In the genomic region with DNA sequence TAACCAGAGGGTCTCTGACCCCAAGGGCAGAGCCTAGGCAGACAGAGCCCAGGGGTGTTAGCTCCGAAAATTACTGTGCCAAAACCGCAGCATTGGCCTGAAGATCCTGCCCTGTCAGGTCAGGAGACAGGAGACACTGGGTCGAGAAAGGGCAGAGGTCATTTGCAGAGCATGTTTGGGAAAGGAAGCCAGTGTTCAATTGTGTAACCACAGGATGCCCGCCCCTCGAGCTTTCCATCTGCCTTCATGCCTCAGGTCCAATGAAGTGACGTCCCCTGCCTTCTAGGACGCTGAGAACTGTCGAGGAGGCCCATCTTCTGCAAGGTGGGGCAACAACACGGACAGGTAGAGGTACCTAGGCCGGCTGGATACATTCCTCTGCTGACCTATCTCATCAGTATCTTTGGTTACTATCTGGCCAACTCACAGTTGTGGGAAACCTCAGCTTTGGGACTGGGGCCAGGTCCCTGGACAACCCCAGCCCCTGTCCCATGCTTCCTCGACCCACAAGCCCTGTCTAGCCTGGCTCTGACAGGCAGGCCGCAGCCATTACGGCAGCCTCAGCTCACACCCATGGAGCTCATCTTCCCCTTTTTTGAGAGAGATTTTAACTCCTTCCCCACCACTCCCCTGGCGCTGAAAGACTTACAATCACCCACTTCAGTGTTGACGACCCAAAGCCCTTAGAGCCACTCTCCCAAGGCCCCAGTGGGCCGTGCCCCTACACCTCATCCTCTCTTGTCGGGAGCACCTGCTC, we compare ENCODE assay signal across 8 cellular contexts. TPM values are rescaled to one million over a fixed set of nuclear protein-coding genes. Genes with fewer than 3 reads are reported as not detected.
DNase-seq lines count a peak whose midpoint lies in the region; ATAC-seq, FAIRE-seq and TF ChIP-seq lines count a peak whose summit lies in the region.

No MANE protein-coding gene starts in this region.

- ATAC-seq in GM19351 (IDR thresholded peaks at IDR 0.05; ENCODE audit: unreplicated experiment) (peak; percentile 26), HG03571 (IDR thresholded peaks at IDR 0.05; ENCODE audit: unreplicated experiment) (peak; percentile 22), activated B cell treated with CpG ODN at 0.5 μM for 24 hours (ENCODE audit: low read depth) (peak; percentile 67), pancreas (peak; percentile 18 to 55 (median 40))

- no peaks in the 10 kb centered on the region for H3K9me3 Mint-ChIP-seq in activated B cell treated with CpG ODN at 0.5 μM for 24 hours

- TF ChIP-seq CTCF in activated B cell treated with CpG ODN at 0.5 μM for 24 hours (IDR thresholded peaks at IDR 0.05), result no peak
- no peak for TF ChIP-seq CTCF in pancreas (IDR thresholded peaks at IDR 0.05)

- H3K9me3 ChIP-seq in pancreas, result no peaks in the 10 kb centered on the region

- H3K4me3 Mint-ChIP-seq in activated B cell treated with CpG ODN at 0.5 μM for 24 hours, result peak overlapping the region; percentile 93

- FAIRE-seq in pancreas (lab: Jason Lieb, UNC), result no peak

- CTCF ChIA-PET in activated B cell treated with CpG ODN at 0.5 μM for 24 hours (lab: Charles Lee), result interaction anchor here (1.0 to 1.7 kb wide), 2 partner anchors 12 to 17 kb away, joined by 4 to 6 read pairs; a partner anchor contains a TSS

- POLR2A ChIA-PET in activated B cell treated with CpG ODN at 0.5 μM for 24 hours (lab: Charles Lee), result interaction anchor here (0.6 to 3.4 kb wide), 8 partner anchors 12 to 507 kb away, joined by 3 to 29 read pairs (median 6); a partner anchor contains a TSS

- peaks cover 0 to 16% (median 8%) of the 10 kb centered on the region in 3 donors for H3K4me1 ChIP-seq in pancreas

- H3K36me3 Mint-ChIP-seq in activated B cell treated with CpG ODN at 0.5 μM for 24 hours (ENCODE audit: low read depth), result peaks cover 26% of the 10 kb centered on the region

- H3K27me3 ChIP-seq in pancreas, result no peaks in the 10 kb centered on the region

- H3K4me3 ChIP-seq in pancreas, result peak overlapping the region; percentile 58 to 97 (median 78)

- peak overlapping the region; percentile 31 to 81 (median 70) for H3K27ac ChIP-seq in pancreas

- H3K36me3 ChIP-seq in pancreas, result no peaks in the 10 kb centered on the region

- peak overlapping the region; percentile 96 for H3K27ac Mint-ChIP-seq in activated B cell treated with CpG ODN at 0.5 μM for 24 hours

- H3K4me1 Mint-ChIP-seq in activated B cell treated with CpG ODN at 0.5 μM for 24 hours, result peaks cover 50% of the 10 kb centered on the region

- H3K27me3 Mint-ChIP-seq in activated B cell treated with CpG ODN at 0.5 μM for 24 hours, result no peaks in the 10 kb centered on the region

- peak; percentile 46 for DNase-seq in AG08396 (ENCODE audit: low spot score)
- no peak for DNase-seq in activated B cell treated with CpG ODN at 0.5 μM for 24 hours
- DNase-seq in germinal center (ENCODE audit: low spot score), result peak; percentile 76
- DNase-seq in pancreas, result peak in 1 of 6 donors; percentile 32
- DNase-seq in H4 (ENCODE audit: low spot score), result no peak
- no peak for DNase-seq in cerebellum (ENCODE audit: low spot score)

- intact Hi-C loops in activated B cell treated with CpG ODN at 0.5 μM for 24 hours (cut with micrococcal nuclease), result loop anchor here (1.0 to 10.0 kb wide), 3 partner anchors 8 to 882 kb away; a partner anchor contains a TSS
- intact Hi-C loops in pancreas (cut with DNase I), result no loop called here

- 10 to 13% methylated on average over 17 of the region's 17 CpGs for WGBS in pancreas, 2 donors

RNA-seq across cellular contexts. Expression of a gene that starts 1.3 kb away (rescaled TPM):
- 56.3 and 58.0 TPM in 2 replicates for total RNA-seq in activated B cell treated with CpG ODN at 0.5 μM for 24 hours
- total RNA-seq in pancreas, result 10 to 100 TPM; 17.9 to 30.4 (median 24.8) TPM
- polyA plus RNA-seq in pancreas, result 10 to 100 TPM; 14.8 to 20.5 TPM
- total RNA-seq in H4 (2014; rRNA removed; shearing (Covaris generic)), result 19.4 and 21.6 TPM in 2 replicates
- 35.8 TPM for total RNA-seq in cerebellum

RNA-seq across cellular contexts. Expression of a gene that starts 17.2 kb away (rescaled TPM):
- total RNA-seq in activated B cell treated with CpG ODN at 0.5 μM for 24 hours (29.4 and 31.0 TPM in 2 replicates), pancreas (1 to 10 TPM in 4 of 6 donors, under 1 TPM in 2; 0.23 to 2.9 (median 1.0) TPM), cerebellum (0.09 TPM)
- 1 to 10 TPM in 1 of 2 donors, under 1 TPM in 1; 0.61 to 1.2 TPM for polyA plus RNA-seq in pancreas
- 0.12 TPM in 2 replicates for total RNA-seq in H4 (2014; rRNA removed; shearing (Covaris generic))

RNA-seq across cellular contexts. Expression of a gene that starts 20.5 kb away (rescaled TPM):
- total RNA-seq in activated B cell treated with CpG ODN at 0.5 μM for 24 hours, result not detected in 2 replicates
- total RNA-seq in pancreas, result under 1 TPM in 4 of 6 donors, not detected in 2; 0.03 to 0.25 (median 0.07) TPM
- under 1 TPM; 0.02 to 0.11 TPM for polyA plus RNA-seq in pancreas
- 0.02 TPM in 1 of 2 replicates, not detected in the other for total RNA-seq in H4 (2014; rRNA removed; shearing (Covaris generic))
- total RNA-seq in cerebellum, result 1.1 TPM

RNA-seq across cellular contexts. Expression of a gene that starts 50.4 kb away (rescaled TPM):
- total RNA-seq in activated B cell treated with CpG ODN at 0.5 μM for 24 hours (not detected in 2 replicates), pancreas (under 1 TPM in 3 of 6 donors, not detected in 3; 0.06 to 0.20 (median 0.06) TPM), cerebellum (2.9 TPM)
- under 1 TPM; 0.15 to 0.47 TPM for polyA plus RNA-seq in pancreas
- total RNA-seq in H4 (2014; rRNA removed; shearing (Covaris generic)), result 0.29 TPM in 1 of 2 replicates, not detected in the other

Comparison
In these comparisons a context has a peak if more than half of its experiments do, and no peak if none do; other contexts are left out.
1. DNase-seq: peak in AG08396 (single experiment) and germinal center (single experiment); none in activated B cell treated with CpG ODN at 0.5 μM for 24 hours (single experiment), H4 (single experiment) and cerebellum (single experiment).
2. Peak in every context shown above with its lines, with median percentiles within 50 percentile points of each other: ATAC-seq.